ENCODE assay signal across 19 cellular contexts in genomic region chr20:46706242-46706641, GRCh38.
"Had no signal": no experiment of that assay in that cellular context is flagged by ENCODE, and none has a peak within 500 bp of the region (broad histone marks: within the 10 kb centered on the region; RNA-seq: fewer than 3 reads in every experiment).

No MANE protein-coding gene starts in this region.

- DNase-seq: caudate nucleus; effector CD4-positive, alpha-beta T cell; glutamatergic neuron; islet precursor cell; left lung; mesendoderm; naive B cell; sigmoid colon; small intestine; stimulated activated CD4-positive, alpha-beta T cell treated with anti-CD3 and anti-CD28 coated beads, Interleukin-2, amount 100 ng/mL, for 48 hours; stimulated activated naive CD4-positive, alpha-beta T cell treated with Interleukin-2 at 50 U/mL for 16 hours; tibial artery; upper lobe of left lung had no signal

- H3K27ac ChIP-seq: left lung, neutrophil, tibial artery had no signal

- H3K9me3 ChIP-seq: neutrophil, tibial artery, upper lobe of left lung had no signal

- H3K36me3 ChIP-seq: left lung, neutrophil, sigmoid colon, tibial artery, upper lobe of left lung had no signal

- H3K4me3 ChIP-seq: coronary artery, left lung, lung, sigmoid colon, tibial artery, upper lobe of left lung had no signal

- H3K27ac Mint-ChIP-seq: naive B cell, nephron had no signal

- H3K4me3 Mint-ChIP-seq: naive B cell, nephron had no signal

- H3K27me3 ChIP-seq: sigmoid colon, upper lobe of left lung had no signal

- ATAC-seq: esophagus mucosa, left lung had no signal

- FAIRE-seq: frontal cortex, small intestine had no signal
